Comparison of ENCODE assay signal across 8 cellular contexts in the genomic region with DNA sequence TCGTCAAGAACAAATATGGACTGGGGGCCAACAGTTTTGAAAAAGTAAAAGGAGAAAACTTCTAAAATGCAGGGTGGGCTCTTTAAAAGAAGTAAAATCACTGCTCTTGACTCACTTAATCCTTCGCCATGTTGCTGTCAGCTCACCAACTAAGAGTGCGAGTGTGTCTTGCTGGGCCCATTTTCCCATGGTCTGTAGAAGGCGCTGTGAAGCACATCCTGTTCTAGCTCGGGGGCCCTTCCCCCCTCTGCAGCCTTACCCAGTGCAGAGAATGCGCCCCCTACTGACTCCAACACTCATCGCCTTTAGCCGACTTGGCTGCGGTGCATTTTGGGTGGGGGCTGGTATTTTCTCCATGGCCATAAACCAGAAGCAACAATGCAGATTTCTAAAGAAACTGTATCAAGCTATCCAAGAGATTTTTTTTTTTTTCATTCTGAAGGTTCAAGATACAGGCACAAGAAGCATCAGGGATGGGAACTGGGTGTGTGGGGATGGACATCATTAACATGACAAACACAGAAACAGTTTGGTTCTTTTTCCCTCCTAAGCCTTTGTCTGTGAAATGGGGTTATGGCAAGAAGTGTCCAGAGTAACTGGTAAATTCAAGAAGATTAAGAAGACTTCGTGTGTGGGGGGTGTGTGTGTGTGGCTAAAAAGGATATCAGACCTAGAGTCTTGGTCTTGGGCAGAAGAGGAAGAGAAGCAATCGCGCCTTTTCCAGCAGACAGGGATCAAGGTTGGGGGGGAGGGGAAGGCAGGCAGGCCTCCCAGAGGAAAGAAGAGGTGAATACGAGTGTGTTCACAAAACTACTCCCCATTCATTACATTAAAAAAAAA. TPM values are rescaled to one million over a fixed set of nuclear protein-coding genes. Genes with fewer than 3 reads are reported as not detected.
DNase-seq lines count a peak whose midpoint lies in the region; ATAC-seq, FAIRE-seq and TF ChIP-seq lines count a peak whose summit lies in the region.

No MANE protein-coding gene starts in this region.

- FAIRE-seq in GM12892 (lab: Jason Lieb, UNC): peak; percentile 96

- peak; percentile 46 for DNase-seq in GM12892 (ENCODE audit: insufficient read length)
- peak; percentile 92 for DNase-seq in NCI-H1694 treated with DMSO at 0.1 percent for 48 hours (lab: John Stamatoyannopoulos, UW)
- peak; percentile 57 to 98 (median 86) for DNase-seq in T-helper 2 cell
- DNase-seq in astrocyte of the cerebellum (ENCODE audit: low read depth): peak; percentile 94
- peak; percentile 79 to 92 for DNase-seq in hippocampal formation (lab: John Stamatoyannopoulos, UW)
- peak; percentile 90 for DNase-seq in retina
- no peak for DNase-seq in GOT3 (lab: John Stamatoyannopoulos, UW)

- TF ChIP-seq POLR2A in GM12892 (IDR thresholded peaks at IDR 0.05; ENCODE audit: low read depth, low read length): peak; percentile 31; the same call in 1 of the 2 replicates

- peak overlapping the region; percentile 78 for H3K4me3 ChIP-seq in astrocyte of the cerebellum (ENCODE audit: low read depth, low read length)

- peak; percentile 58 for ATAC-seq in HG02938 (IDR thresholded peaks at IDR 0.05; ENCODE audit: unreplicated experiment)

- in situ Hi-C loops in astrocyte of the cerebellum (cut with HindIII; ENCODE audit: low sequenced_read_pairs): loop anchor here (10.0 kb wide), 1 partner anchor 115 kb away; no protein-coding TSS in a partner anchor

- TF ChIP-seq CTCF in astrocyte of the cerebellum (IDR thresholded peaks at IDR 0.05; ENCODE audit: low read depth, low read length, missing control alignments): peak; percentile 99

RNA-seq across cellular contexts. Expression of a gene that starts 1.7 kb away (rescaled TPM):
- polyA plus RNA-seq in GM12892 (2012; ENCODE audit: missing spikeins): 38.1 TPM

RNA-seq across cellular contexts. Expression of a gene that starts 28.8 kb away (rescaled TPM):
- polyA plus RNA-seq in GM12892 (2012; ENCODE audit: missing spikeins): 90.4 TPM

RNA-seq across cellular contexts. Expression of a gene that starts 29.1 kb away (rescaled TPM):
- 1.9 TPM for polyA plus RNA-seq in GM12892 (2012; ENCODE audit: missing spikeins)
